Comparison of ENCODE assay signal across 8 cellular contexts in the genomic region with DNA sequence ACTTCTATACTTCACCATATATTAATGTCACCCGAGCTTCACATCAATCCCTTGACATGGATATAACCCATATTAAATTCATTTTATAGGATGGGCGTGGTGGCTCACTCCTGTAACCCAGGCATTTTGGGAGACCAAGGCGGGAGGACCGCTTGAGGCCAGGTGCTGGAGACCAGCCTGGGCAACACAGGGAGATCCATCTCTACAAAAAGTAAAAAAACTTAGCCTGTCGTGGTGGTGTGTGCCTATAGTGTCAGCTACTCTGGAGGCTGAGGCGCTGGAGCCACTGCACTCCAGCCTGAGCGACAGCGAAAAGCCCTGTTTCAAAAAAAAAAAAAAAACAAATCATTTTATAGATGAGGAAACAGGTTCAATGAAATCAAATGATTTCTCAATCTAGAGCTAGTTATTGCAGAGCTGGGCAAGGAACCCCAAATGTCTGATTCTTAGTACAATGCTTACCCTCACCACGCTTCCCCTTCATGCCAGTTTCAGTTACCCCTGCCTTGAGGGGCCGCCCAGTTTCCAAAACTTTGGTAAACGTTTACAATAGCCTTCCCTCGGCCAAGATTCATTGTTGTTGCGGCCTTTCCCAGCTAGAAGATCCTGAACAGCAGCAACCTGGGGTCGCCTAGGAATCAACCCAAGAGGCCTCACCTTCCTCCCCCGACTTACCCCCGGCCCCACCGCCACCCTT. TPM values are rescaled to one million over a fixed set of nuclear protein-coding genes. Genes with fewer than 3 reads are reported as not detected.
DNase-seq lines count a peak whose midpoint lies in the region; ATAC-seq and TF ChIP-seq lines count a peak whose summit lies in the region.

No MANE protein-coding gene starts in this region.

- no peaks in the 10 kb centered on the region for H3K27me3 ChIP-seq in CD8-positive, alpha-beta T cell (ENCODE audit: insufficient read depth, low read length)
- H3K27me3 ChIP-seq in ectodermal cell (ENCODE audit: control insufficient read depth, insufficient read depth, low read length, poor library complexity, severe bottlenecking), result no peaks in the 10 kb centered on the region

- H3K36me3 ChIP-seq in CD8-positive, alpha-beta T cell (ENCODE audit: insufficient read depth, low read length), result peaks cover 9% of the 10 kb centered on the region
- peaks cover 38% of the 10 kb centered on the region for H3K36me3 ChIP-seq in ectodermal cell (ENCODE audit: control insufficient read depth, insufficient read depth, low read length)

- H3K4me1 ChIP-seq in CD8-positive, alpha-beta T cell (ENCODE audit: insufficient read depth, low read length), result peaks cover 27% of the 10 kb centered on the region
- peaks cover 5% of the 10 kb centered on the region for H3K4me1 ChIP-seq in ectodermal cell (ENCODE audit: control insufficient read depth, insufficient read depth, low read length)

- H3K27ac ChIP-seq in CD8-positive, alpha-beta T cell (ENCODE audit: low read depth, low read length), result peak overlapping the region; percentile 75
- peak overlapping the region; percentile 97 for H3K27ac ChIP-seq in ectodermal cell (ENCODE audit: insufficient read depth, low read depth, low read length, poor library complexity, severe bottlenecking)

- no peak for ATAC-seq in CD8-positive, alpha-beta T cell
- ATAC-seq in GM21447 (IDR thresholded peaks at IDR 0.05; ENCODE audit: unreplicated experiment), result no peak

- H3K4me3 Mint-ChIP-seq in CD8-positive, alpha-beta T cell, result peak overlapping the region; percentile 90
- H3K4me3 Mint-ChIP-seq in neural crest cell, result peak overlapping the region; percentile 84

- no peaks in the 10 kb centered on the region for H3K9me3 Mint-ChIP-seq in CD8-positive, alpha-beta T cell
- no peaks in the 10 kb centered on the region for H3K9me3 Mint-ChIP-seq in neural crest cell

- peaks cover 40% of the 10 kb centered on the region for H3K4me1 Mint-ChIP-seq in CD8-positive, alpha-beta T cell (ENCODE audit: low read depth)
- H3K4me1 Mint-ChIP-seq in neural crest cell, result peaks cover 29% of the 10 kb centered on the region

- WGBS in ectodermal cell, 2 experiments, result 41 to 42% methylated on average over 17 of the region's 17 CpGs

- TF ChIP-seq CTCF in CD8-positive, alpha-beta T cell (IDR thresholded peaks at IDR 0.05), result no peak
- no peak for TF ChIP-seq CTCF in neural crest cell (conservative IDR thresholded peaks at IDR 0.05)

- peak overlapping the region; percentile 67 for H3K4me3 ChIP-seq in CD8-positive, alpha-beta T cell (ENCODE audit: low read depth, low read length)
- peak overlapping the region; percentile 81 for H3K4me3 ChIP-seq in ectodermal cell (ENCODE audit: insufficient read depth, low read depth, low read length)

- intact Hi-C loops in CD8-positive, alpha-beta T cell (cut with DNase I, micrococcal nuclease), result loop anchor here (1.0 to 10.0 kb wide), 10 partner anchors 23 to 445 kb away; partner anchors contain the start of genes ACIN1 (in 2 of the 2), C14orf119 (in 2 of the 2), OXA1L (in 2 of the 2) and CDH24 (in 1 of the 2)

- H3K36me3 Mint-ChIP-seq in CD8-positive, alpha-beta T cell, result peaks cover 40% of the 10 kb centered on the region
- peaks cover 15% of the 10 kb centered on the region for H3K36me3 Mint-ChIP-seq in neural crest cell (ENCODE audit: low read depth)

- H3K9me3 ChIP-seq in CD8-positive, alpha-beta T cell (ENCODE audit: low read length), result no peaks in the 10 kb centered on the region
- H3K9me3 ChIP-seq in ectodermal cell (ENCODE audit: control insufficient read depth, low read length), result no peaks in the 10 kb centered on the region

- POLR2A ChIA-PET in CD8-positive, alpha-beta T cell (lab: Charles Lee), result interaction anchor here (1.0 to 1.4 kb wide), 4 partner anchors 12 to 40 kb away, joined by 3 to 17 read pairs (median 4); no protein-coding TSS in a partner anchor

- H3K27me3 Mint-ChIP-seq in CD8-positive, alpha-beta T cell (ENCODE audit: low read depth), result no peaks in the 10 kb centered on the region
- H3K27me3 Mint-ChIP-seq in neural crest cell (ENCODE audit: low read depth), result no peaks in the 10 kb centered on the region

- CTCF ChIA-PET in CD8-positive, alpha-beta T cell (lab: Charles Lee), result interaction anchor here (0.5 to 2.3 kb wide), 8 partner anchors 15 to 104 kb away, joined by 3 to 8 read pairs (median 4); no protein-coding TSS in a partner anchor

- H3K27ac Mint-ChIP-seq in CD8-positive, alpha-beta T cell, result peak overlapping the region; percentile 98
- H3K27ac Mint-ChIP-seq in neural crest cell (ENCODE audit: unreplicated experiment), result peak overlapping the region; percentile 76

- no peak for DNase-seq in CD8-positive, alpha-beta T cell
- DNase-seq in NAMALWA (ENCODE audit: low spot score) (peak; percentile 32), neural crest cell (ENCODE audit: low read depth, low spot score) (no peak), cortex of kidney (lab: John Stamatoyannopoulos, UW) (no peak), HuH-7 (ENCODE audit: low spot score) (no peak), NCI-H748 (lab: John Stamatoyannopoulos, UW; ENCODE audit: unreplicated experiment) (no peak)

RNA-seq across cellular contexts. Expression of gene PSMB5, which starts 0.8 kb away (rescaled TPM):
- 10 to 100 TPM; 18.6 to 20.2 TPM for total RNA-seq in CD8-positive, alpha-beta T cell
- polyA plus RNA-seq in ectodermal cell (2013, experiment 1 of 4), result 221 TPM
- polyA plus RNA-seq in ectodermal cell (2013, experiment 2 of 4), result 233 TPM
- 176 TPM for polyA plus RNA-seq in ectodermal cell (2013, experiment 3 of 4)
- polyA plus RNA-seq in ectodermal cell (2013, experiment 4 of 4), result 173 TPM
- total RNA-seq in neural crest cell, result 199 and 215 TPM in 2 replicates

RNA-seq across cellular contexts. Expression of gene PSMB11, which starts 8.1 kb away (rescaled TPM):
- total RNA-seq in CD8-positive, alpha-beta T cell, result not detected
- not detected for polyA plus RNA-seq in ectodermal cell (2013, experiment 1 of 4)
- polyA plus RNA-seq in ectodermal cell (2013, experiment 2 of 4), result not detected
- polyA plus RNA-seq in ectodermal cell (2013, experiment 3 of 4), result not detected
- polyA plus RNA-seq in ectodermal cell (2013, experiment 4 of 4), result not detected
- total RNA-seq in neural crest cell, result not detected in 2 replicates

RNA-seq across cellular contexts. Expression of gene CDH24, which starts 23.4 kb away (rescaled TPM):
- total RNA-seq in CD8-positive, alpha-beta T cell, result 1 to 10 TPM; 1.5 to 2.1 TPM
- 53.4 TPM for polyA plus RNA-seq in ectodermal cell (2013, experiment 1 of 4)
- polyA plus RNA-seq in ectodermal cell (2013, experiment 2 of 4), result 52.0 TPM
- polyA plus RNA-seq in ectodermal cell (2013, experiment 3 of 4), result 44.6 TPM
- polyA plus RNA-seq in ectodermal cell (2013, experiment 4 of 4), result 47.3 TPM
- total RNA-seq in neural crest cell, result 33.7 and 37.2 TPM in 2 replicates

RNA-seq across cellular contexts. Expression of gene C14orf93, which starts 24.0 kb away (rescaled TPM):
- total RNA-seq in CD8-positive, alpha-beta T cell, result 1 to 10 TPM; 5.6 to 7.7 TPM
- 12.5 TPM for polyA plus RNA-seq in ectodermal cell (2013, experiment 1 of 4)
- polyA plus RNA-seq in ectodermal cell (2013, experiment 2 of 4), result 10.1 TPM
- polyA plus RNA-seq in ectodermal cell (2013, experiment 3 of 4), result 9.4 TPM
- 11.8 TPM for polyA plus RNA-seq in ectodermal cell (2013, experiment 4 of 4)
- 11.5 and 13.6 TPM in 2 replicates for total RNA-seq in neural crest cell

RNA-seq across cellular contexts. Expression of gene AJUBA, which starts 51.6 kb away (rescaled TPM):
- under 1 TPM; 0.52 to 0.72 TPM for total RNA-seq in CD8-positive, alpha-beta T cell
- 121 TPM for polyA plus RNA-seq in ectodermal cell (2013, experiment 1 of 4)
- 139 TPM for polyA plus RNA-seq in ectodermal cell (2013, experiment 2 of 4)
- 91.1 TPM for polyA plus RNA-seq in ectodermal cell (2013, experiment 3 of 4)
- polyA plus RNA-seq in ectodermal cell (2013, experiment 4 of 4), result 103 TPM
- 32.8 and 33.1 TPM in 2 replicates for total RNA-seq in neural crest cell

Comparison
In these comparisons a context has a peak if more than half of its experiments do, and no peak if none do; other contexts are left out.
1. RNA of gene CDH24, which starts 23.4 kb away (total RNA-seq): 33.7 to 37.2 TPM in neural crest cell; 1.5 to 2.1 TPM in CD8-positive, alpha-beta T cell; every median in the first group is over 10 times any median in the second.